8 cellular contexts compared by ENCODE assay signal in the genomic region with DNA sequence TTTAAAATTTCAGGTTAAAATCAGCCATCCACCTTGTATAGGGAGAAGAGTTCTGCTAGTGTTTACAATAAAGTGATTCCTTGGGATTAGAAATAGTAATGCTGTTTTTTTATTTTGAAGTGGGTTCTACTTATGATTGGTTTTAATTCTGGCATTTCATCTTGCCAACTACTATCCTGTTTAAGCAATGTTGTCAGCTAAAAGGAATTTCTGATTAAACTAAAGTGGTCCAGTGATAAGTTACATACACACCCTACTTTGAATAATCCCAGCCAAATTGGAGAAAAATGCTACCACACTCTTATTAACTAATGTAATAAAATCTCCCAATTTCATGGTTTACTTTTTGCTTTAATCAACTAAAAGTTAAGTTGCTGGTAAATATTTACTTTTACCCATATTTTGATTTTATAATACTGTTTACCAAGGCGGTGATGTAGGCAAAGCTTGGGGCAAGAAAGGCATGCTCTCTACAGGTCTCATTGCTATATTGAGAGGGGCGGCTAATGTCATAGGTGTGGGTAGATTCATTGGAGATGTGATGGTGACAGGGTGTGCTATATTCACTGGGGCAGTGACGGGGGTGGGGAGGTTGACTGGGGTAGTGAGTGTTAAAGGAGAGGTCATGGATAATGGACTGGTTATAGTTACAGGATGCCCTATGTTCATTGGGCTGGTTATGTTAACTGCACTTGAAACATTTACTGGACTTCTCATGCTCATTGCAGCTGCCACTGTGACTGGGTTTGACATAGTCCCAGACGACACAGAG. TPM values are rescaled to one million over a fixed set of nuclear protein-coding genes. Genes with fewer than 3 reads are reported as not detected.
DNase-seq lines count a peak whose midpoint lies in the region; ATAC-seq, FAIRE-seq and TF ChIP-seq lines count a peak whose summit lies in the region.
"Not testable (repeated sequence)": the region's sequence is repeated elsewhere in the genome, so short reads cannot be mapped to it uniquely, and the experiment has no call there.

No MANE protein-coding gene starts in this region.

- H4K20me1 ChIP-seq in IMR-90 (ENCODE audit: insufficient read depth, low read length) (peaks cover 27% of the 10 kb centered on the region), astrocyte (ENCODE audit: insufficient read depth, low read length) (peaks cover 38% of the 10 kb centered on the region)
- H4K20me1 ChIP-seq in HepG2 (ENCODE audit: insufficient read depth, low read length), result not testable (repeated sequence)

- not testable (repeated sequence) for H3K27ac Mint-ChIP-seq in Caco-2 (ENCODE audit: unreplicated experiment); astrocyte (ENCODE audit: unreplicated experiment)

- H3K18ac ChIP-seq in IMR-90 (ENCODE audit: low read depth, low read length), result not testable (repeated sequence)

- H4K8ac ChIP-seq in IMR-90 (ENCODE audit: low read depth in 2 of 2, low read length in 2 of 2), result not testable (repeated sequence)

- not testable (repeated sequence) for H3K36me3 ChIP-seq in Caco-2 (ENCODE audit: control insufficient read depth, insufficient read depth, low read length)
- H3K36me3 ChIP-seq in IMR-90 (ENCODE audit: control insufficient read depth, insufficient read depth, low read length) (peaks cover 36% of the 10 kb centered on the region), astrocyte (ENCODE audit: insufficient read depth, low read length) (peaks cover 44% of the 10 kb centered on the region), heart right ventricle (peaks cover 0 to 78% (median 49%) of the 10 kb centered on the region in 9 donors), HepG2 (replicated peaks in 1 of 2; ENCODE audit: control insufficient read depth in 1 of 2, insufficient read depth in 2 of 2, low read length in 2 of 2) (peaks cover 11 to 42% of the 10 kb centered on the region in 2 experiments), sigmoid colon (peaks cover 10 to 84% (median 49%) of the 10 kb centered on the region in 4 donors), upper lobe of right lung (peaks cover 76% of the 10 kb centered on the region)

- dilution Hi-C loops in IMR-90 (cut with HindIII; ENCODE audit: low sequenced_read_pairs, unreplicated experiment), result not testable (repeated sequence)

- H2BK5ac ChIP-seq in IMR-90 (ENCODE audit: low read depth, low read length, poor library complexity, severe bottlenecking), result peak overlapping the region; percentile 51

- H3K4me1 ChIP-seq in Caco-2 (peaks cover 17% of the 10 kb centered on the region), IMR-90 (ENCODE audit: control insufficient read depth, insufficient read depth, low read length) (peaks cover 12% of the 10 kb centered on the region), astrocyte (ENCODE audit: insufficient read depth, low read length) (peaks cover 13% of the 10 kb centered on the region), heart right ventricle (peaks cover 0 to 52% (median 29%) of the 10 kb centered on the region in 9 donors), HepG2 (ENCODE audit: insufficient read depth, low read length) (peaks cover 45% of the 10 kb centered on the region), sigmoid colon (peaks cover 0 to 31% (median 28%) of the 10 kb centered on the region in 4 donors), upper lobe of right lung (peaks cover 14% of the 10 kb centered on the region)

- peaks cover 30 to 47% of the 10 kb centered on the region in 2 experiments for H3K79me1 ChIP-seq in IMR-90 (ENCODE audit: low read depth in 1 of 2, low read length in 2 of 2)

- peak overlapping the region; percentile 37; the same call in 1 of the 2 replicates for H2AK5ac ChIP-seq in IMR-90 (ENCODE audit: low read depth, low read length)

- BruUV-seq in Caco-2 (replicated peaks; lab: Mats Ljungman, UMichigan) (TSS peak; percentile 15), IMR-90 (replicated peaks; lab: Mats Ljungman, UMichigan) (TSS peak; percentile 72), HepG2 (replicated peaks; lab: Mats Ljungman, UMichigan) (TSS peak; percentile 12)

- not testable (repeated sequence) for H3K4me3 ChIP-seq in Caco-2 (ENCODE audit: low read depth, low read length); IMR-90 (ENCODE audit: insufficient read depth, low read depth, low read length); astrocyte (ENCODE audit: insufficient read depth, low read depth, low read length); dorsolateral prefrontal cortex; heart right ventricle; HepG2 (replicated peaks in 1 of 3; ENCODE audit: insufficient read depth in 1 of 3, low read depth in 2 of 3, low read length in 3 of 3); sigmoid colon; upper lobe of right lung

- not testable (repeated sequence) for H3K27me3 ChIP-seq in Caco-2 (replicated peaks; ENCODE audit: control insufficient read depth, insufficient read depth, low read length); IMR-90 (ENCODE audit: control insufficient read depth, insufficient read depth, low read length); astrocyte (ENCODE audit: insufficient read depth, low read length); dorsolateral prefrontal cortex; heart right ventricle; HepG2 (ENCODE audit: control insufficient read depth in 1 of 2, insufficient read depth in 2 of 2, low read length in 2 of 2); sigmoid colon; upper lobe of right lung

- not testable (repeated sequence) for H4K5ac ChIP-seq in IMR-90 (ENCODE audit: low read depth, low read length)

- H3K4me3 Mint-ChIP-seq in Caco-2 (ENCODE audit: unreplicated experiment), result not testable (repeated sequence)
- peak overlapping the region; percentile 9 for H3K4me3 Mint-ChIP-seq in astrocyte (ENCODE audit: unreplicated experiment)

- H3K9me3 ChIP-seq in Caco-2; IMR-90 (ENCODE audit: control insufficient read depth, insufficient read depth, low read length); astrocyte (ENCODE audit: insufficient read depth, low read depth, low read length); heart right ventricle; HepG2 (ENCODE audit: low read length); sigmoid colon; upper lobe of right lung: not testable (repeated sequence)

- H2BK20ac ChIP-seq in IMR-90 (ENCODE audit: low read depth, low read length), result not testable (repeated sequence)

- CTCF ChIA-PET in Caco-2 (lab: Charles Lee) (interaction anchor here (1.8 kb wide), 1 partner anchor 82 kb away, joined by 6 read pairs; no protein-coding TSS in a partner anchor), IMR-90 (lab: Yijun Ruan, JAX) (interaction anchor here (1.2 kb wide), 1 partner anchor 99 kb away, joined by 3 read pairs; no protein-coding TSS in a partner anchor)
- CTCF ChIA-PET in HepG2 (lab: Yijun Ruan, JAX; ENCODE audit: low intra/inter-chr PET ratio, low total read pairs), result not testable (repeated sequence)

- H2AK9ac ChIP-seq in IMR-90 (replicated peaks; ENCODE audit: low read depth, low read length, poor library complexity), result not testable (repeated sequence)

- not testable (repeated sequence) for H2BK120ac ChIP-seq in IMR-90 (ENCODE audit: low read depth, low read length)

- in situ Hi-C loops in IMR-90 (cut with MboI; ENCODE audit: low sequenced_read_pairs); HepG2 (cut with HindIII; ENCODE audit: extremely low pct_ligation_motif_present, low pct_unique_long_range_greater_than_20kb): not testable (repeated sequence)

- not testable (repeated sequence) for H3K4ac ChIP-seq in IMR-90 (ENCODE audit: low read depth, low read length)

- peaks cover 17% of the 10 kb centered on the region for H3K4me1 Mint-ChIP-seq in Caco-2 (ENCODE audit: low read depth, unreplicated experiment)
- peaks cover 15% of the 10 kb centered on the region for H3K4me1 Mint-ChIP-seq in astrocyte (ENCODE audit: low read depth, unreplicated experiment)

- not testable (repeated sequence) for H3K14ac ChIP-seq in IMR-90 (replicated peaks; ENCODE audit: low read depth, low read length)

- not testable (repeated sequence) for H2BK15ac ChIP-seq in IMR-90 (ENCODE audit: low read depth, low read length)

- H4K91ac ChIP-seq in IMR-90 (ENCODE audit: insufficient read depth, low read depth, low read length), result not testable (repeated sequence)

- H3K4me2 ChIP-seq in IMR-90 (ENCODE audit: low read depth, low read length); astrocyte (ENCODE audit: low read length); HepG2 (ENCODE audit: low read depth, low read length): not testable (repeated sequence)

- H3K79me2 ChIP-seq in astrocyte (ENCODE audit: insufficient read depth, low read length); HepG2 (ENCODE audit: insufficient read depth, low read length): not testable (repeated sequence)

- ATAC-seq in IMR-90 (ENCODE audit: low read depth); HepG2: not testable (repeated sequence)
- peak; percentile 32 to 80 (median 70) for ATAC-seq in heart right ventricle
- peak; percentile 15 for ATAC-seq in upper lobe of right lung

- not testable (repeated sequence) for TF ChIP-seq EP300 in HepG2 (IDR thresholded peaks at IDR 0.05; ENCODE audit: low read depth in 2 of 2, low read length in 2 of 2); HepG2 (CRISPR knock-in tag; IDR thresholded peaks at IDR 0.05; ENCODE audit: borderline replicate concordance); sigmoid colon (IDR thresholded peaks at IDR 0.05)

- H3K56ac ChIP-seq in IMR-90 (ENCODE audit: extremely low read depth, insufficient read depth, low read length), result not testable (repeated sequence)

- TF ChIP-seq POLR2A in IMR-90 (IDR thresholded peaks at IDR 0.05; ENCODE audit: low read depth, low read length); HepG2 (IDR thresholded peaks at IDR 0.05; ENCODE audit: insufficient read depth in 1 of 2, low read depth in 2 of 2, low read length in 2 of 2); sigmoid colon (IDR thresholded peaks at IDR 0.05): not testable (repeated sequence)

- H3K36me3 Mint-ChIP-seq in Caco-2 (ENCODE audit: insufficient read depth, unreplicated experiment), result peaks cover 58% of the 10 kb centered on the region
- not testable (repeated sequence) for H3K36me3 Mint-ChIP-seq in astrocyte (ENCODE audit: low read depth, unreplicated experiment)

- H3K27ac ChIP-seq in IMR-90 (ENCODE audit: insufficient read depth, low read length), result peak overlapping the region; percentile 26; the same call in 1 of the 2 replicates
- not testable (repeated sequence) for H3K27ac ChIP-seq in astrocyte (ENCODE audit: low read depth, low read length); upper lobe of right lung
- H3K27ac ChIP-seq in dorsolateral prefrontal cortex, result peak overlapping the region in 56 of 59 donors; percentile 48 to 100 (median 93)
- H3K27ac ChIP-seq in heart right ventricle, result peak overlapping the region in 8 of 10 donors; percentile 19 to 70 (median 61)
- H3K27ac ChIP-seq in HepG2 (ENCODE audit: extremely low read length, insufficient read depth, low read length), result peak overlapping the region; percentile 1
- H3K27ac ChIP-seq in sigmoid colon, result peak overlapping the region; percentile 21 to 63 (median 52)

- not testable (repeated sequence) for TF ChIP-seq RAD21 in IMR-90 (IDR thresholded peaks at IDR 0.05; ENCODE audit: low read length); HepG2 (CRISPR knock-in tag; IDR thresholded peaks at IDR 0.05)

- not testable (repeated sequence) for H3K27me3 Mint-ChIP-seq in Caco-2 (ENCODE audit: insufficient read depth, unreplicated experiment); astrocyte (ENCODE audit: low read depth, unreplicated experiment)

- peak overlapping the region; percentile 74 for H3K23ac ChIP-seq in IMR-90 (ENCODE audit: low read depth, low read length)

- not testable (repeated sequence) for H2AFZ ChIP-seq in IMR-90 (replicated peaks; ENCODE audit: low read length, poor library complexity); astrocyte (ENCODE audit: low read depth, low read length); HepG2 (ENCODE audit: low read length)

- peaks cover 14% of the 10 kb centered on the region for H3K9me1 ChIP-seq in IMR-90 (ENCODE audit: insufficient read depth, low read length)

- 100% methylated on average over 2 of the region's 4 CpGs; no CpG with 5 or more reads in 1 of the 2 experiments for WGBS in IMR-90 (ENCODE audit: extremely low coverage in 2 of 2, insufficient read length in 1 of 2), 2 experiments
- 58 to 67% methylated on average over 4 of the region's 4 CpGs for WGBS in heart right ventricle, 2 donors
- 92% methylated on average over 4 of the region's 4 CpGs for WGBS in HepG2 (ENCODE audit: low lambda C conversion rate)
- WGBS in sigmoid colon, 2 donors, result 82 to 88% methylated on average over 4 of the region's 4 CpGs

- POLR2A ChIA-PET in Caco-2 (lab: Charles Lee); IMR-90 (lab: Charles Lee; ENCODE audit: unreplicated experiment): not testable (repeated sequence)
- POLR2A ChIA-PET in HepG2 (lab: Yijun Ruan, JAX), result interaction anchor here (0.9 to 3.6 kb wide), 7 partner anchors 8 to 81 kb away, joined by 3 to 16 read pairs (median 4); partner anchors contain the start of genes SRSF1 and VEZF1

- intact Hi-C loops in Caco-2 (cut with micrococcal nuclease; ENCODE audit: unreplicated experiment); IMR-90 (cut with micrococcal nuclease); dorsolateral prefrontal cortex (cut with DNase I); heart right ventricle (cut with DNase I); HepG2 (cut with micrococcal nuclease; ENCODE audit: unreplicated experiment); sigmoid colon (cut with DNase I); upper lobe of right lung (cut with DNase I): not testable (repeated sequence)

- not testable (repeated sequence) for DNase-seq in Caco-2; IMR-90; astrocyte (ENCODE audit: low read depth); dorsolateral prefrontal cortex; heart right ventricle; HepG2 (ENCODE audit: low spot score); sigmoid colon; upper lobe of right lung

- TF ChIP-seq CTCF in Caco-2 (IDR thresholded peaks at IDR 0.05; ENCODE audit: insufficient read depth in 1 of 2, low read depth in 1 of 2, low read length in 1 of 2, severe bottlenecking in 1 of 2, unreplicated experiment in 1 of 2); IMR-90 (conservative IDR thresholded peaks at IDR 0.05; ENCODE audit: low read depth, low read length); astrocyte (IDR thresholded peaks at IDR 0.05; ENCODE audit: insufficient read depth, low read depth, low read length); dorsolateral prefrontal cortex (IDR thresholded peaks at IDR 0.05 in 54 of 56, conservative IDR thresholded peaks at IDR 0.05 in 2 of 56; ENCODE audit: low read depth in 1 of 56, partially characterized antibody in 56 of 56); heart right ventricle (IDR thresholded peaks at IDR 0.05); HepG2 (CRISPR knock-in tag; IDR thresholded peaks at IDR 0.05); sigmoid colon (IDR thresholded peaks at IDR 0.05); upper lobe of right lung (IDR thresholded peaks at IDR 0.05): not testable (repeated sequence)

- H3K9ac ChIP-seq in IMR-90 (ENCODE audit: low read depth, low read length); astrocyte (ENCODE audit: low read length); HepG2 (ENCODE audit: insufficient read depth, low read depth, low read length): not testable (repeated sequence)

- FAIRE-seq in astrocyte (lab: Jason Lieb, UNC); HepG2 (lab: Jason Lieb, UNC): not testable (repeated sequence)

- not testable (repeated sequence) for H3K9me3 Mint-ChIP-seq in Caco-2 (ENCODE audit: unreplicated experiment); astrocyte (ENCODE audit: unreplicated experiment)

RNA-seq across cellular contexts. Expression of gene VEZF1, which starts 13.8 kb away (rescaled TPM):
- 52.1 and 54.9 TPM in 2 replicates for total RNA-seq in Caco-2 (2022)
- 40.3 and 42.1 TPM in 2 replicates for total RNA-seq in IMR-90 (2012; rRNA removed)
- 21.1 and 22.4 TPM in 2 replicates for polyA plus RNA-seq in IMR-90 (2012; rRNA removed)
- polyA plus RNA-seq in IMR-90 (2012; cell fraction: cytosol; rRNA removed), result 7.6 and 9.8 TPM in 2 replicates
- polyA plus RNA-seq in IMR-90 (2012; cell fraction: nucleus; rRNA removed; ENCODE audit: low replicate concordance), result 11.5 and 37.6 TPM in 2 replicates
- 42.0 and 50.9 TPM in 2 replicates for total RNA-seq in astrocyte
- 100 to 1,000 TPM in 1 of 120 experiments, 10 to 100 TPM in 119; 29.6 to 117 (median 50.6) TPM for total RNA-seq in dorsolateral prefrontal cortex
- 10 to 100 TPM; 56.2 to 81.2 (median 61.5) TPM for total RNA-seq in heart right ventricle
- polyA plus RNA-seq in heart right ventricle, result 10 to 100 TPM; 17.5 to 21.7 TPM
- total RNA-seq in HepG2 (2016; rRNA removed; fragmentation: Illumina TruSeq; extraction: Trizol), result 45.9 and 48.0 TPM in 2 replicates
- total RNA-seq in HepG2 (2016; cell fraction: cytosol; rRNA removed; fragmentation: Illumina TruSeq; extraction: Trizol; ENCODE audit: low read depth), result 8.8 and 10.8 TPM in 2 replicates
- 41.9 and 43.4 TPM in 2 replicates for total RNA-seq in HepG2 (2016; cell fraction: insoluble cytoplasmic fraction; rRNA removed; fragmentation: Illumina TruSeq; extraction: Trizol)
- total RNA-seq in HepG2 (2016; cell fraction: membrane; rRNA removed; fragmentation: Illumina TruSeq; extraction: Trizol), result 42.3 and 48.6 TPM in 2 replicates
- total RNA-seq in HepG2 (2016; cell fraction: nucleus; rRNA removed; fragmentation: Illumina TruSeq; extraction: Trizol), result 31.1 and 37.8 TPM in 2 replicates
- polyA plus RNA-seq in HepG2 (2011; rRNA removed), result 41.3 and 49.7 TPM in 2 replicates
- 27.7 and 34.7 TPM in 2 replicates for polyA plus RNA-seq in HepG2 (2011; cell fraction: cytosol; rRNA removed)
- 30.2 and 33.3 TPM in 2 replicates for polyA plus RNA-seq in HepG2 (2011; cell fraction: nucleus; rRNA removed)
- 38.9 and 45.7 TPM in 2 replicates for polyA plus RNA-seq in HepG2 (2012)
- 7.1 and 7.4 TPM in 2 replicates for polyA plus RNA-seq in HepG2 (2016; cell fraction: cytosol; fragmentation: Illumina TruSeq; extraction: Trizol; ENCODE audit: low read depth)
- polyA plus RNA-seq in HepG2 (2016; cell fraction: insoluble cytoplasmic fraction; fragmentation: Illumina TruSeq; extraction: Trizol; ENCODE audit: low read depth), result 34.8 and 42.4 TPM in 2 replicates
- 22.0 and 25.5 TPM in 2 replicates for polyA plus RNA-seq in HepG2 (2016; cell fraction: membrane; fragmentation: Illumina TruSeq; extraction: Trizol; ENCODE audit: low read depth)
- 46.2 and 49.1 TPM in 2 replicates for polyA plus RNA-seq in HepG2 (2016; cell fraction: nucleus; fragmentation: Illumina TruSeq; extraction: Trizol; ENCODE audit: insufficient read depth, low read depth)
- 41.4 and 56.9 TPM in 2 replicates for polyA minus RNA-seq in HepG2 (2011; rRNA and poly(A)+ RNA removed; ENCODE audit: low replicate concordance)
- 31.2 and 37.3 TPM in 2 replicates for polyA minus RNA-seq in HepG2 (2011; cell fraction: cytosol; rRNA and poly(A)+ RNA removed)
- 32.7 and 46.6 TPM in 2 replicates for polyA minus RNA-seq in HepG2 (2011; cell fraction: nucleus; rRNA and poly(A)+ RNA removed)
- 100 to 1,000 TPM in 3 of 4 donors, 10 to 100 TPM in 1; 99.8 to 120 (median 105) TPM for total RNA-seq in sigmoid colon
- 10 to 100 TPM; 17.8 to 24.8 (median 21.0) TPM for polyA plus RNA-seq in sigmoid colon
- total RNA-seq in upper lobe of right lung, result 77.1 TPM

RNA-seq across cellular contexts. Expression of gene CUEDC1, which starts 19.0 kb away (rescaled TPM):
- 27.5 TPM in 2 replicates for total RNA-seq in Caco-2 (2022)
- total RNA-seq in IMR-90 (2012; rRNA removed), result 4.1 and 4.2 TPM in 2 replicates
- 21.2 and 22.6 TPM in 2 replicates for polyA plus RNA-seq in IMR-90 (2012; rRNA removed)
- polyA plus RNA-seq in IMR-90 (2012; cell fraction: cytosol; rRNA removed), result 16.0 and 18.8 TPM in 2 replicates
- 69.3 and 81.4 TPM in 2 replicates for polyA plus RNA-seq in IMR-90 (2012; cell fraction: nucleus; rRNA removed; ENCODE audit: low replicate concordance)
- total RNA-seq in astrocyte, result 37.4 and 43.7 TPM in 2 replicates
- total RNA-seq in dorsolateral prefrontal cortex, result 100 to 1,000 TPM in 1 of 120 experiments, 10 to 100 TPM in 119; 17.3 to 105 (median 33.6) TPM
- 10 to 100 TPM; 38.3 to 65.0 (median 47.2) TPM for total RNA-seq in heart right ventricle
- 10 to 100 TPM; 26.9 to 33.1 TPM for polyA plus RNA-seq in heart right ventricle
- 4.2 and 7.4 TPM in 2 replicates for total RNA-seq in HepG2 (2016; rRNA removed; fragmentation: Illumina TruSeq; extraction: Trizol)
- total RNA-seq in HepG2 (2016; cell fraction: cytosol; rRNA removed; fragmentation: Illumina TruSeq; extraction: Trizol; ENCODE audit: low read depth), result 4.1 and 4.7 TPM in 2 replicates
- 3.5 and 7.9 TPM in 2 replicates for total RNA-seq in HepG2 (2016; cell fraction: insoluble cytoplasmic fraction; rRNA removed; fragmentation: Illumina TruSeq; extraction: Trizol)
- total RNA-seq in HepG2 (2016; cell fraction: membrane; rRNA removed; fragmentation: Illumina TruSeq; extraction: Trizol), result 7.6 and 8.6 TPM in 2 replicates
- 9.6 and 11.9 TPM in 2 replicates for total RNA-seq in HepG2 (2016; cell fraction: nucleus; rRNA removed; fragmentation: Illumina TruSeq; extraction: Trizol)
- 12.9 and 14.4 TPM in 2 replicates for polyA plus RNA-seq in HepG2 (2011; rRNA removed)
- 8.1 and 8.6 TPM in 2 replicates for polyA plus RNA-seq in HepG2 (2011; cell fraction: cytosol; rRNA removed)
- 36.7 and 43.5 TPM in 2 replicates for polyA plus RNA-seq in HepG2 (2011; cell fraction: nucleus; rRNA removed)
- polyA plus RNA-seq in HepG2 (2012), result 9.8 and 10.2 TPM in 2 replicates
- 9.4 and 11.1 TPM in 2 replicates for polyA plus RNA-seq in HepG2 (2016; cell fraction: cytosol; fragmentation: Illumina TruSeq; extraction: Trizol; ENCODE audit: low read depth)
- 9.2 and 10.0 TPM in 2 replicates for polyA plus RNA-seq in HepG2 (2016; cell fraction: insoluble cytoplasmic fraction; fragmentation: Illumina TruSeq; extraction: Trizol; ENCODE audit: low read depth)
- 15.4 and 16.0 TPM in 2 replicates for polyA plus RNA-seq in HepG2 (2016; cell fraction: membrane; fragmentation: Illumina TruSeq; extraction: Trizol; ENCODE audit: low read depth)
- polyA plus RNA-seq in HepG2 (2016; cell fraction: nucleus; fragmentation: Illumina TruSeq; extraction: Trizol; ENCODE audit: insufficient read depth, low read depth), result 33.7 and 36.2 TPM in 2 replicates
- 2.9 and 6.8 TPM in 2 replicates for polyA minus RNA-seq in HepG2 (2011; rRNA and poly(A)+ RNA removed; ENCODE audit: low replicate concordance)
- polyA minus RNA-seq in HepG2 (2011; cell fraction: cytosol; rRNA and poly(A)+ RNA removed), result 5.1 and 7.3 TPM in 2 replicates
- 6.6 and 8.2 TPM in 2 replicates for polyA minus RNA-seq in HepG2 (2011; cell fraction: nucleus; rRNA and poly(A)+ RNA removed)
- total RNA-seq in sigmoid colon, result 10 to 100 TPM; 29.5 to 64.0 (median 33.7) TPM
- 10 to 100 TPM in 2 of 3 donors, 1 to 10 TPM in 1; 3.0 to 20.0 (median 11.4) TPM for polyA plus RNA-seq in sigmoid colon
- total RNA-seq in upper lobe of right lung, result 41.9 TPM

RNA-seq across cellular contexts. Expression of gene SRSF1, which starts 32.8 kb away (rescaled TPM):
- total RNA-seq in Caco-2 (2022), result 308 and 325 TPM in 2 replicates
- 357 and 513 TPM in 2 replicates for total RNA-seq in IMR-90 (2012; rRNA removed)
- polyA plus RNA-seq in IMR-90 (2012; rRNA removed), result 155 and 190 TPM in 2 replicates
- 73.2 and 182 TPM in 2 replicates for polyA plus RNA-seq in IMR-90 (2012; cell fraction: cytosol; rRNA removed)
- 328 and 661 TPM in 2 replicates for polyA plus RNA-seq in IMR-90 (2012; cell fraction: nucleus; rRNA removed; ENCODE audit: low replicate concordance)
- 170 and 196 TPM in 2 replicates for total RNA-seq in astrocyte
- total RNA-seq in dorsolateral prefrontal cortex, result 100 to 1,000 TPM; 111 to 191 (median 137) TPM
- total RNA-seq in heart right ventricle, result 100 to 1,000 TPM in 3 of 10 donors, 10 to 100 TPM in 7; 79.8 to 130 (median 94.7) TPM
- 10 to 100 TPM; 70.3 to 76.3 TPM for polyA plus RNA-seq in heart right ventricle
- total RNA-seq in HepG2 (2016; rRNA removed; fragmentation: Illumina TruSeq; extraction: Trizol), result 445 and 520 TPM in 2 replicates
- total RNA-seq in HepG2 (2016; cell fraction: cytosol; rRNA removed; fragmentation: Illumina TruSeq; extraction: Trizol; ENCODE audit: low read depth), result 40.7 and 51.5 TPM in 2 replicates
- 472 and 528 TPM in 2 replicates for total RNA-seq in HepG2 (2016; cell fraction: insoluble cytoplasmic fraction; rRNA removed; fragmentation: Illumina TruSeq; extraction: Trizol)
- total RNA-seq in HepG2 (2016; cell fraction: membrane; rRNA removed; fragmentation: Illumina TruSeq; extraction: Trizol), result 120 and 137 TPM in 2 replicates
- total RNA-seq in HepG2 (2016; cell fraction: nucleus; rRNA removed; fragmentation: Illumina TruSeq; extraction: Trizol), result 332 and 353 TPM in 2 replicates
- polyA plus RNA-seq in HepG2 (2011; rRNA removed), result 142 and 144 TPM in 2 replicates
- polyA plus RNA-seq in HepG2 (2011; cell fraction: cytosol; rRNA removed), result 61.9 and 82.9 TPM in 2 replicates
- 1,130 and 1,625 TPM in 2 replicates for polyA plus RNA-seq in HepG2 (2011; cell fraction: nucleus; rRNA removed)
- 96.9 and 161 TPM in 2 replicates for polyA plus RNA-seq in HepG2 (2012)
- 19.4 and 20.4 TPM in 2 replicates for polyA plus RNA-seq in HepG2 (2016; cell fraction: cytosol; fragmentation: Illumina TruSeq; extraction: Trizol; ENCODE audit: low read depth)
- 411 and 445 TPM in 2 replicates for polyA plus RNA-seq in HepG2 (2016; cell fraction: insoluble cytoplasmic fraction; fragmentation: Illumina TruSeq; extraction: Trizol; ENCODE audit: low read depth)
- polyA plus RNA-seq in HepG2 (2016; cell fraction: membrane; fragmentation: Illumina TruSeq; extraction: Trizol; ENCODE audit: low read depth), result 54.7 and 57.3 TPM in 2 replicates
- polyA plus RNA-seq in HepG2 (2016; cell fraction: nucleus; fragmentation: Illumina TruSeq; extraction: Trizol; ENCODE audit: insufficient read depth, low read depth), result 359 and 383 TPM in 2 replicates
- polyA minus RNA-seq in HepG2 (2011; rRNA and poly(A)+ RNA removed; ENCODE audit: low replicate concordance), result 673 and 710 TPM in 2 replicates
- 78.3 and 89.3 TPM in 2 replicates for polyA minus RNA-seq in HepG2 (2011; cell fraction: cytosol; rRNA and poly(A)+ RNA removed)
- polyA minus RNA-seq in HepG2 (2011; cell fraction: nucleus; rRNA and poly(A)+ RNA removed), result 1,057 and 1,237 TPM in 2 replicates
- 100 to 1,000 TPM; 138 to 214 (median 151) TPM for total RNA-seq in sigmoid colon
- polyA plus RNA-seq in sigmoid colon, result 100 to 1,000 TPM in 1 of 3 donors, 10 to 100 TPM in 2; 90.6 to 125 (median 93.7) TPM
- 153 TPM for total RNA-seq in upper lobe of right lung
